13 cellular contexts compared by ENCODE assay signal in genomic region chr5:109947667-109948066, GRCh38.
A peak's percentile ranks its signal among the peaks of the same experiment; 100 is the strongest.
DNase-seq lines count a peak whose midpoint lies in the region; ATAC-seq and TF ChIP-seq lines count a peak whose summit lies in the region.
"Had no signal": no experiment of that assay in that cellular context is flagged by ENCODE, and none has a peak within 500 bp of the region (broad histone marks: within the 10 kb centered on the region; RNA-seq: fewer than 3 reads in every experiment).

No MANE protein-coding gene starts in this region.

- no peak overlapping the region for H3K23ac ChIP-seq in IMR-90 (ENCODE audit: low read depth, low read length)

- in situ Hi-C loops in IMR-90 (cut with MboI; ENCODE audit: low sequenced_read_pairs), result no loop called here

- no peak overlapping the region for H3K4ac ChIP-seq in IMR-90 (ENCODE audit: low read depth, low read length)

- intact Hi-C loops in IMR-90 (cut with micrococcal nuclease) (no loop called here), cardiac septum (cut with DNase I) (no loop called here)

- H3K4me2 ChIP-seq in IMR-90 (ENCODE audit: low read depth, low read length), result no peak overlapping the region

- no CpG with 5 or more reads among the region's 3 CpGs for WGBS in IMR-90 (ENCODE audit: extremely low coverage in 2 of 2, insufficient read length in 1 of 2), 2 experiments

- H2AK5ac ChIP-seq in IMR-90 (ENCODE audit: low read depth, low read length), result no peak overlapping the region

- DNase-seq in IMR-90, result no peak
- DNase-seq in dermis blood vessel endothelial cell, result peak; percentile 63
- peak; percentile 55 for DNase-seq in islet precursor cell
- DNase-seq in NCI-H2196 (lab: John Stamatoyannopoulos, UW; ENCODE audit: unreplicated experiment), result no peak
- DNase-seq in dedifferentiated amniotic fluid mesenchymal stem cell (ENCODE audit: extremely low spot score), result no peak
- no peak for DNase-seq in cardiac septum (ENCODE audit: low spot score)
- DNase-seq: ACHN; BE2C; C1 segment of cervical spinal cord; CD4-positive, CD25-positive, alpha-beta regulatory T cell; CD8-positive, alpha-beta memory T cell; COR-L47; H9 had no signal

- H4K5ac ChIP-seq in IMR-90 (ENCODE audit: low read depth, low read length), result no peak overlapping the region

- TF ChIP-seq POLR2A in IMR-90 (IDR thresholded peaks at IDR 0.05; ENCODE audit: low read depth, low read length), result no peak

- TF ChIP-seq CTCF in IMR-90 (conservative IDR thresholded peaks at IDR 0.05; ENCODE audit: low read depth, low read length), result no peak

- H3K9me1 ChIP-seq in IMR-90 (ENCODE audit: insufficient read depth, low read length), result no peaks in the 10 kb centered on the region

- no peak overlapping the region for H3K9ac ChIP-seq in IMR-90 (ENCODE audit: low read depth, low read length)

- H4K8ac ChIP-seq in IMR-90 (ENCODE audit: low read depth in 2 of 2, low read length in 2 of 2), result no peak overlapping the region

- H3K4me1 ChIP-seq in IMR-90 (ENCODE audit: control insufficient read depth, insufficient read depth, low read length), result no peaks in the 10 kb centered on the region
- H3K4me1 ChIP-seq: BE2C had no signal

- peaks cover under 1% of the 10 kb centered on the region for H3K27me3 ChIP-seq in IMR-90 (ENCODE audit: control insufficient read depth, insufficient read depth, low read length)
- H3K27me3 ChIP-seq: BE2C had no signal

- H3K9me3 ChIP-seq in IMR-90 (ENCODE audit: control insufficient read depth, insufficient read depth, low read length), result no peaks in the 10 kb centered on the region
- H3K9me3 ChIP-seq: BE2C had no signal

- dilution Hi-C loops in IMR-90 (cut with HindIII; ENCODE audit: low sequenced_read_pairs, unreplicated experiment), result no loop called here

- H2BK5ac ChIP-seq in IMR-90 (ENCODE audit: low read depth, low read length, poor library complexity, severe bottlenecking), result no peak overlapping the region

- H3K56ac ChIP-seq in IMR-90 (ENCODE audit: extremely low read depth, insufficient read depth, low read length), result no peak overlapping the region

- no peak overlapping the region for H3K27ac ChIP-seq in IMR-90 (ENCODE audit: insufficient read depth, low read length)

- H3K36me3 ChIP-seq in IMR-90 (ENCODE audit: control insufficient read depth, insufficient read depth, low read length), result no peaks in the 10 kb centered on the region
- H3K36me3 ChIP-seq: BE2C had no signal

- no peak overlapping the region for H3K14ac ChIP-seq in IMR-90 (replicated peaks; ENCODE audit: low read depth, low read length)

- CTCF ChIA-PET in IMR-90 (lab: Yijun Ruan, JAX), result no interaction called here

- no peaks in the 10 kb centered on the region for H4K20me1 ChIP-seq in IMR-90 (ENCODE audit: insufficient read depth, low read length)

- no peaks in the 10 kb centered on the region for H3K79me1 ChIP-seq in IMR-90 (ENCODE audit: low read depth in 1 of 2, low read length in 2 of 2)

- no peak overlapping the region for H2BK20ac ChIP-seq in IMR-90 (ENCODE audit: low read depth, low read length)

- H3K18ac ChIP-seq in IMR-90 (ENCODE audit: low read depth, low read length), result no peak overlapping the region

- no peak for TF ChIP-seq RAD21 in IMR-90 (IDR thresholded peaks at IDR 0.05; ENCODE audit: low read length)

- BruUV-seq in IMR-90 (replicated peaks; lab: Mats Ljungman, UMichigan), result no TSS peak

- no peak overlapping the region for H2AFZ ChIP-seq in IMR-90 (replicated peaks; ENCODE audit: low read length, poor library complexity)

- POLR2A ChIA-PET in IMR-90 (lab: Charles Lee; ENCODE audit: unreplicated experiment), result no interaction called here

- H4K91ac ChIP-seq in IMR-90 (ENCODE audit: insufficient read depth, low read depth, low read length), result no peak overlapping the region

- no peak overlapping the region for H2BK120ac ChIP-seq in IMR-90 (ENCODE audit: low read depth, low read length)

- no peak overlapping the region for H3K4me3 ChIP-seq in IMR-90 (ENCODE audit: insufficient read depth, low read depth, low read length)

- no peak overlapping the region for H2BK15ac ChIP-seq in IMR-90 (ENCODE audit: low read depth, low read length)

- peak overlapping the region; percentile 7 for H2AK9ac ChIP-seq in IMR-90 (replicated peaks; ENCODE audit: low read depth, low read length, poor library complexity)

- ATAC-seq in IMR-90 (ENCODE audit: low read depth), result no peak

TF ChIP-seq in IMR-90, 13 proteins besides CTCF, POLR2A, EP300 and RAD21:
- TF ChIP-seq BHLHE40 (IDR thresholded peaks at IDR 0.05; ENCODE audit: low read depth, low read length) (no peak), RCOR1 (IDR thresholded peaks at IDR 0.05; ENCODE audit: insufficient replicate concordance, low read length) (no peak), MAZ (IDR thresholded peaks at IDR 0.05; ENCODE audit: borderline replicate concordance, low read depth, low read length) (no peak), CEBPB (IDR thresholded peaks at IDR 0.05; ENCODE audit: low read depth, low read length) (no peak), NFE2L2 (IDR thresholded peaks at IDR 0.05; ENCODE audit: low read depth, low read length) (no peak), FOS (IDR thresholded peaks at IDR 0.05; ENCODE audit: low read depth, low read length) (no peak), MAFK (IDR thresholded peaks at IDR 0.05; ENCODE audit: low read depth, low read length) (no peak), SMC3 (IDR thresholded peaks at IDR 0.05; ENCODE audit: low read depth, low read length) (no peak), RFX5 (IDR thresholded peaks at IDR 0.05; ENCODE audit: low read depth, low read length) (no peak), USF2 (IDR thresholded peaks at IDR 0.05; ENCODE audit: low read depth, low read length) (no peak), MXI1 (IDR thresholded peaks at IDR 0.05; ENCODE audit: borderline replicate concordance, low read depth, low read length) (no peak), ELK1 (IDR thresholded peaks at IDR 0.05; ENCODE audit: borderline replicate concordance, low read depth, low read length) (no peak), CHD1 (IDR thresholded peaks at IDR 0.05; ENCODE audit: low read depth, low read length) (no peak)

Comparison
In these comparisons a context has a peak if more than half of its experiments do, and no peak if none do; other contexts are left out.
1. DNase-seq: peak in dermis blood vessel endothelial cell (single experiment) and islet precursor cell (single experiment); none in IMR-90 (single experiment), NCI-H2196 (single experiment), dedifferentiated amniotic fluid mesenchymal stem cell (single experiment) and cardiac septum (single experiment).